In the genomic region with DNA sequence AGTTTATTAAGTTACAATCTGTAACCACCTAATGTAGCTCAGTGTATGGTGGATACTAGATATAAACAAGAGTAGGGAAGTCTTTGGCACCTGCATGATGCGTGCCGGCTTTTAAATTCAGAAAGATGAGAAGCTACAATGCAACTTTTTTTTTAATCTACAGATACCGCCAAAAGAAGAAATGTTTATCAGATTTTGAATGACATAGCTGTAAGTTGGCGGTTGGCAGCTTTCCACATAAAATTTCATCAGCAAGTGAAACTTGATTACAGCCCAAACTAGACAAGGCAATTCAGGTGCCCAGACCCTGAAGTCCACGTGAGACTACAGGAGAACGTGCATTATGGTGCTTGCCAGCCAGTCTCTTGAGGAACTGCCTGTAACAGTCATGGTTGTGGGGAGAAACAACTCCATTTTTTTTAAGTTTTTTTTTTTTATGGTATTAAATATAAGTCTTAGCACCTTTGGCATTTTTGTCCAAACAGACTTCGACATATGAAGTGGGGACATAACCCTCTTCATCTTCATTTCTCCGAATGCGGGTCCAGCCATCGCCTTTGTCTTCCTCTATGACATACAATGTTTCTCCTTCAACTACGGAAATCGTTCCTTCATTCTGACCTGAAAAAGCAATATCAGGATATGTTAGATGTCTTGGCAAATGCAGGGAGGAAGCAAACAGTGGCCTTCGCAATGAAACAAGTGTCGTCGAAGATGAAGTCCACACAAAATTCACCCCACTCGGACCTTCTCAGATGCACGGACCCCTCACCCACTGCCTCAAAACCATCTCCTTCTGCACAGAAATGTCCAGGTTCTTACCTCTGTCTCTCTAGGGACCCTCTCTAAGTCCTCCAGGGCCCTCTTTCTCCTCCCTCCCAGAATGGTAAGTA, we compare ENCODE assay signal across 1 cellular context.
A peak's percentile ranks its signal among the peaks of the same experiment; 100 is the strongest.
TF ChIP-seq lines count a peak whose summit lies in the region.

No MANE protein-coding gene starts in this region.

TF ChIP-seq in K562, 482 proteins besides CTCF, POLR2A, EP300 and RAD21 (continued from another document and continues in another):
- TF ChIP-seq, protein P1, sequence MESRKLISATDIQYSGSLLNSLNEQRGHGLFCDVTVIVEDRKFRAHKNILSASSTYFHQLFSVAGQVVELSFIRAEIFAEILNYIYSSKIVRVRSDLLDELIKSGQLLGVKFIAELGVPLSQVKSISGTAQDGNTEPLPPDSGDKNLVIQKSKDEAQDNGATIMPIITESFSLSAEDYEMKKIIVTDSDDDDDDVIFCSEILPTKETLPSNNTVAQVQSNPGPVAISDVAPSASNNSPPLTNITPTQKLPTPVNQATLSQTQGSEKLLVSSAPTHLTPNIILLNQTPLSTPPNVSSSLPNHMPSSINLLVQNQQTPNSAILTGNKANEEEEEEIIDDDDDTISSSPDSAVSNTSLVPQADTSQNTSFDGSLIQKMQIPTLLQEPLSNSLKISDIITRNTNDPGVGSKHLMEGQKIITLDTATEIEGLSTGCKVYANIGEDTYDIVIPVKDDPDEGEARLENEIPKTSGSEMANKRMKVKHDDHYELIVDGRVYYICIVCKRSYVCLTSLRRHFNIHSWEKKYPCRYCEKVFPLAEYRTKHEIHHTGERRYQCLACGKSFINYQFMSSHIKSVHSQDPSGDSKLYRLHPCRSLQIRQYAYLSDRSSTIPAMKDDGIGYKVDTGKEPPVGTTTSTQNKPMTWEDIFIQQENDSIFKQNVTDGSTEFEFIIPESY (CRISPR knock-in tag; IDR thresholded peaks at IDR 0.05): 0 out of 2 replicates have a peak, but pooled peaks have one; percentile 69
- TF ChIP-seq, protein P2, sequence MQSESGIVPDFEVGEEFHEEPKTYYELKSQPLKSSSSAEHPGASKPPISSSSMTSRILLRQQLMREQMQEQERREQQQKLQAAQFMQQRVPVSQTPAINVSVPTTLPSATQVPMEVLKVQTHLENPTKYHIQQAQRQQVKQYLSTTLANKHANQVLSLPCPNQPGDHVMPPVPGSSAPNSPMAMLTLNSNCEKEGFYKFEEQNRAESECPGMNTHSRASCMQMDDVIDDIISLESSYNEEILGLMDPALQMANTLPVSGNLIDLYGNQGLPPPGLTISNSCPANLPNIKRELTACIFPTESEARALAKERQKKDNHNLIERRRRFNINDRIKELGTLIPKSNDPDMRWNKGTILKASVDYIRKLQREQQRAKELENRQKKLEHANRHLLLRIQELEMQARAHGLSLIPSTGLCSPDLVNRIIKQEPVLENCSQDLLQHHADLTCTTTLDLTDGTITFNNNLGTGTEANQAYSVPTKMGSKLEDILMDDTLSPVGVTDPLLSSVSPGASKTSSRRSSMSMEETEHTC (IDR thresholded peaks at IDR 0.05): no peak
- TF ChIP-seq MECOM (CRISPR knock-in tag; IDR thresholded peaks at IDR 0.05) (0 out of 2 replicates have a peak, but pooled peaks have one; percentile 38), ZKSCAN1 (IDR thresholded peaks at IDR 0.05; ENCODE audit: low read depth, low read length) (no peak), KDM5B (IDR thresholded peaks at IDR 0.05; ENCODE audit: insufficient replicate concordance, low read depth, low read length) (no peak), ZNF384 (IDR thresholded peaks at IDR 0.05; ENCODE audit: low read depth, low read length) (peak; percentile 72; the same call in 1 of the 2 replicates), CXXC5 (CRISPR knock-in tag; IDR thresholded peaks at IDR 0.05) (0 out of 2 replicates have a peak, but pooled peaks have one; percentile 26), JUND (IDR thresholded peaks at IDR 0.05; ENCODE audit: borderline replicate concordance, low read depth, low read length) (peak; percentile 21), JUND (tag; IDR thresholded peaks at IDR 0.05; ENCODE audit: borderline replicate concordance, low read depth, low read length) (no peak), WHSC1 (IDR thresholded peaks at IDR 0.05; ENCODE audit: low read length) (no peak), NFXL1 (CRISPR knock-in tag; IDR thresholded peaks at IDR 0.05) (peak; percentile 52; the same call in 1 of the 2 replicates), TEAD4 (IDR thresholded peaks at IDR 0.05; ENCODE audit: low read length) (peak; percentile 43; the same call in 1 of the 2 replicates), TEAD4 (CRISPR knock-in tag; IDR thresholded peaks at IDR 0.05; ENCODE audit: borderline replicate concordance) (no peak), XRCC3 (IDR thresholded peaks at IDR 0.05) (no peak), ZNF23 (CRISPR knock-in tag; IDR thresholded peaks at IDR 0.05) (no peak), CHCHD3 (CRISPR knock-in tag; IDR thresholded peaks at IDR 0.05) (no peak), DIDO1 (tag; IDR thresholded peaks at IDR 0.05; ENCODE audit: low read depth) (peak; percentile 31; the same call in 1 of the 2 replicates), SMAD4 (CRISPR knock-in tag; conservative IDR thresholded peaks at IDR 0.05) (peak; percentile 72), PML (IDR thresholded peaks at IDR 0.05; ENCODE audit: low read length) (no peak), ZNF239 (CRISPR knock-in tag; IDR thresholded peaks at IDR 0.05) (no peak), SMARCA5 (IDR thresholded peaks at IDR 0.05) (no peak), MXI1 (IDR thresholded peaks at IDR 0.05; ENCODE audit: low read depth, low read length) (no peak), HIVEP1 (CRISPR knock-in tag; IDR thresholded peaks at IDR 0.05) (0 out of 2 replicates have a peak, but pooled peaks have one; percentile 21), ZNF79 (CRISPR knock-in tag; IDR thresholded peaks at IDR 0.05; ENCODE audit: low read depth) (no peak), ZFP36 (IDR thresholded peaks at IDR 0.05; ENCODE audit: low read depth, low read length, partially characterized antibody) (no peak), U2AF2 (optimal IDR thresholded peaks at IDR 0.05; ENCODE audit: low read depth, low read length) (no peak), MYC (IDR thresholded peaks at IDR 0.05; ENCODE audit: low read depth, low read length) (peak; percentile 71; the same call in 1 of the 2 replicates), MYC (CRISPR knock-in tag; IDR thresholded peaks at IDR 0.05; ENCODE audit: borderline replicate concordance, low read depth) (no peak), HDAC2 (IDR thresholded peaks at IDR 0.05) (no peak)
- TF ChIP-seq, protein P3, sequence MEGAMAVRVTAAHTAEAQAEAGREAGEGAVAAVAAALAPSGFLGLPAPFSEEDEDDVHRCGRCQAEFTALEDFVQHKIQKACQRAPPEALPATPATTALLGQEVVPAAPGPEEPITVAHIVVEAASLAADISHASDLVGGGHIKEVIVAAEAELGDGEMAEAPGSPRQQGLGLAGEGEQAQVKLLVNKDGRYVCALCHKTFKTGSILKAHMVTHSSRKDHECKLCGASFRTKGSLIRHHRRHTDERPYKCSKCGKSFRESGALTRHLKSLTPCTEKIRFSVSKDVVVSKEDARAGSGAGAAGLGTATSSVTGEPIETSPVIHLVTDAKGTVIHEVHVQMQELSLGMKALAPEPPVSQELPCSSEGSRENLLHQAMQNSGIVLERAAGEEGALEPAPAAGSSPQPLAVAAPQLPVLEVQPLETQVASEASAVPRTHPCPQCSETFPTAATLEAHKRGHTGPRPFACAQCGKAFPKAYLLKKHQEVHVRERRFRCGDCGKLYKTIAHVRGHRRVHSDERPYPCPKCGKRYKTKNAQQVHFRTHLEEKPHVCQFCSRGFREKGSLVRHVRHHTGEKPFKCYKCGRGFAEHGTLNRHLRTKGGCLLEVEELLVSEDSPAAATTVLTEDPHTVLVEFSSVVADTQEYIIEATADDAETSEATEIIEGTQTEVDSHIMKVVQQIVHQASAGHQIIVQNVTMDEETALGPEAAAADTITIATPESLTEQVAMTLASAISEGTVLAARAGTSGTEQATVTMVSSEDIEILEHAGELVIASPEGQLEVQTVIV (CRISPR knock-in tag; IDR thresholded peaks at IDR 0.05; ENCODE audit: borderline replicate concordance): no peak
- TF ChIP-seq, protein P4, sequence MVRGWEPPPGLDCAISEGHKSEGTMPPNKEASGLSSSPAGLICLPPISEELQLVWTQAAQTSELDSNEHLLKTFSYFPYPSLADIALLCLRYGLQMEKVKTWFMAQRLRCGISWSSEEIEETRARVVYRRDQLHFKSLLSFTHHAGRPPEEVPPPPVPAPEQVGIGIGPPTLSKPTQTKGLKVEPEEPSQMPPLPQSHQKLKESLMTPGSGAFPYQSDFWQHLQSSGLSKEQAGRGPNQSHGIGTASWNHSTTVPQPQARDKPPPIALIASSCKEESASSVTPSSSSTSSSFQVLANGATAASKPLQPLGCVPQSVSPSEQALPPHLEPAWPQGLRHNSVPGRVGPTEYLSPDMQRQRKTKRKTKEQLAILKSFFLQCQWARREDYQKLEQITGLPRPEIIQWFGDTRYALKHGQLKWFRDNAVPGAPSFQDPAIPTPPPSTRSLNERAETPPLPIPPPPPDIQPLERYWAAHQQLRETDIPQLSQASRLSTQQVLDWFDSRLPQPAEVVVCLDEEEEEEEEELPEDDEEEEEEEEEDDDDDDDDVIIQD (CRISPR knock-in tag; IDR thresholded peaks at IDR 0.05): no peak
- TF ChIP-seq, protein P5, sequence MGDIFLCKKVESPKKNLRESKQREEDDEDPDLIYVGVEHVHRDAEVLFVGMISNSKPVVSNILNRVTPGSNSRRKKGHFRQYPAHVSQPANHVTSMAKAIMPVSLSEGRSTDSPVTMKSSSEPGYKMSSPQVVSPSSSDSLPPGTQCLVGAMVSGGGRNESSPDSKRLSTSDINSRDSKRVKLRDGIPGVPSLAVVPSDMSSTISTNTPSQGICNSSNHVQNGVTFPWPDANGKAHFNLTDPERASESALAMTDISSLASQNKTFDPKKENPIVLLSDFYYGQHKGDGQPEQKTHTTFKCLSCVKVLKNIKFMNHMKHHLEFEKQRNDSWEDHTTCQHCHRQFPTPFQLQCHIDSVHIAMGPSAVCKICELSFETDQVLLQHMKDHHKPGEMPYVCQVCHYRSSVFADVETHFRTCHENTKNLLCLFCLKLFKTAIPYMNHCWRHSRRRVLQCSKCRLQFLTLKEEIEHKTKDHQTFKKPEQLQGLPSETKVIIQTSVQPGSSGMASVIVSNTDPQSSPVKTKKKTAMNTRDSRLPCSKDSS (IDR thresholded peaks at IDR 0.05; ENCODE audit: low read depth, partially characterized antibody): no peak
- TF ChIP-seq, protein P6, sequence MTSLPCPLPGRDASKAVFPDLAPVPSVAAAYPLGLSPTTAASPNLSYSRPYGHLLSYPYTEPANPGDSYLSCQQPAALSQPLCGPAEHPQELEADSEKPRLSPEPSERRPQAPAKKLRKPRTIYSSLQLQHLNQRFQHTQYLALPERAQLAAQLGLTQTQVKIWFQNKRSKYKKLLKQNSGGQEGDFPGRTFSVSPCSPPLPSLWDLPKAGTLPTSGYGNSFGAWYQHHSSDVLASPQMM (CRISPR knock-in tag; IDR thresholded peaks at IDR 0.05): no peak
- TF ChIP-seq, protein P7, sequence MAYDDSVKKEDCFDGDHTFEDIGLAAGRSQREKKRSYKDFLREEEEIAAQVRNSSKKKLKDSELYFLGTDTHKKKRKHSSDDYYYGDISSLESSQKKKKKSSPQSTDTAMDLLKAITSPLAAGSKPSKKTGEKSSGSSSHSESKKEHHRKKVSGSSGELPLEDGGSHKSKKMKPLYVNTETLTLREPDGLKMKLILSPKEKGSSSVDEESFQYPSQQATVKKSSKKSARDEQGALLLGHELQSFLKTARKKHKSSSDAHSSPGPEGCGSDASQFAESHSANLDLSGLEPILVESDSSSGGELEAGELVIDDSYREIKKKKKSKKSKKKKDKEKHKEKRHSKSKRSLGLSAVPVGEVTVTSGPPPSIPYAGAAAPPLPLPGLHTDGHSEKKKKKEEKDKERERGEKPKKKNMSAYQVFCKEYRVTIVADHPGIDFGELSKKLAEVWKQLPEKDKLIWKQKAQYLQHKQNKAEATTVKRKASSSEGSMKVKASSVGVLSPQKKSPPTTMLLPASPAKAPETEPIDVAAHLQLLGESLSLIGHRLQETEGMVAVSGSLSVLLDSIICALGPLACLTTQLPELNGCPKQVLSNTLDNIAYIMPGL (CRISPR knock-in tag; IDR thresholded peaks at IDR 0.05): no peak
- TF ChIP-seq, protein P8, sequence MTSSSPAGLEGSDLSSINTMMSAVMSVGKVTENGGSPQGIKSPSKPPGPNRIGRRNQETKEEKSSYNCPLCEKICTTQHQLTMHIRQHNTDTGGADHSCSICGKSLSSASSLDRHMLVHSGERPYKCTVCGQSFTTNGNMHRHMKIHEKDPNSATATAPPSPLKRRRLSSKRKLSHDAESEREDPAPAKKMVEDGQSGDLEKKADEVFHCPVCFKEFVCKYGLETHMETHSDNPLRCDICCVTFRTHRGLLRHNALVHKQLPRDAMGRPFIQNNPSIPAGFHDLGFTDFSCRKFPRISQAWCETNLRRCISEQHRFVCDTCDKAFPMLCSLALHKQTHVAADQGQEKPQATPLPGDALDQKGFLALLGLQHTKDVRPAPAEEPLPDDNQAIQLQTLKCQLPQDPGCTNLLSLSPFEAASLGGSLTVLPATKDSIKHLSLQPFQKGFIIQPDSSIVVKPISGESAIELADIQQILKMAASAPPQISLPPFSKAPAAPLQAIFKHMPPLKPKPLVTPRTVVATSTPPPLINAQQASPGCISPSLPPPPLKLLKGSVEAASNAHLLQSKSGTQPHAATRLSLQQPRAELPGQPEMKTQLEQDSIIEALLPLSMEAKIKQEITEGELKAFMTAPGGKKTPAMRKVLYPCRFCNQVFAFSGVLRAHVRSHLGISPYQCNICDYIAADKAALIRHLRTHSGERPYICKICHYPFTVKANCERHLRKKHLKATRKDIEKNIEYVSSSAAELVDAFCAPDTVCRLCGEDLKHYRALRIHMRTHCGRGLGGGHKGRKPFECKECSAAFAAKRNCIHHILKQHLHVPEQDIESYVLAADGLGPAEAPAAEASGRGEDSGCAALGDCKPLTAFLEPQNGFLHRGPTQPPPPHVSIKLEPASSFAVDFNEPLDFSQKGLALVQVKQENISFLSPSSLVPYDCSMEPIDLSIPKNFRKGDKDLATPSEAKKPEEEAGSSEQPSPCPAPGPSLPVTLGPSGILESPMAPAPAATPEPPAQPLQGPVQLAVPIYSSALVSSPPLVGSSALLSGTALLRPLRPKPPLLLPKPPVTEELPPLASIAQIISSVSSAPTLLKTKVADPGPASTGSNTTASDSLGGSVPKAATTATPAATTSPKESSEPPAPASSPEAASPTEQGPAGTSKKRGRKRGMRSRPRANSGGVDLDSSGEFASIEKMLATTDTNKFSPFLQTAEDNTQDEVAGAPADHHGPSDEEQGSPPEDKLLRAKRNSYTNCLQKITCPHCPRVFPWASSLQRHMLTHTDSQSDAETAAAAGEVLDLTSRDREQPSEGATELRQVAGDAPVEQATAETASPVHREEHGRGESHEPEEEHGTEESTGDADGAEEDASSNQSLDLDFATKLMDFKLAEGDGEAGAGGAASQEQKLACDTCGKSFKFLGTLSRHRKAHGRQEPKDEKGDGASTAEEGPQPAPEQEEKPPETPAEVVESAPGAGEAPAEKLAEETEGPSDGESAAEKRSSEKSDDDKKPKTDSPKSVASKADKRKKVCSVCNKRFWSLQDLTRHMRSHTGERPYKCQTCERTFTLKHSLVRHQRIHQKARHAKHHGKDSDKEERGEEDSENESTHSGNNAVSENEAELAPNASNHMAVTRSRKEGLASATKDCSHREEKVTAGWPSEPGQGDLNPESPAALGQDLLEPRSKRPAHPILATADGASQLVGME (CRISPR knock-in tag; IDR thresholded peaks at IDR 0.05): 0 out of 2 replicates have a peak, but pooled peaks have one; percentile 41
- TF ChIP-seq, protein P9, sequence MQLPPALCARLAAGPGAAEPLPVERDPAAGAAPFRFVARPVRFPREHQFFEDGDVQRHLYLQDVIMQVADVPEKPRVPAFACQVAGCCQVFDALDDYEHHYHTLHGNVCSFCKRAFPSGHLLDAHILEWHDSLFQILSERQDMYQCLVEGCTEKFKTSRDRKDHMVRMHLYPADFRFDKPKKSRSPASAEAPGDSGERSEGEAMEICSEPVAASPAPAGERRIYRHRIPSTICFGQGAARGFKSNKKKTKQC (CRISPR knock-in tag; IDR thresholded peaks at IDR 0.05): no peak
